1 cellular context compared by ENCODE assay signal in genomic region chr9:33415152-33416038, GRCh38.
A peak's percentile ranks its signal among the peaks of the same experiment; 100 is the strongest.
TF ChIP-seq lines count a peak whose summit lies in the region.

No MANE protein-coding gene starts in this region.

TF ChIP-seq in HepG2, 621 proteins besides CTCF, POLR2A, EP300 and RAD21 (continued from another document and continues in another):
- peak; percentile 33; the same call in 1 of the 2 replicates for TF ChIP-seq TRAFD1 (CRISPR knock-in tag; IDR thresholded peaks at IDR 0.05; ENCODE audit: borderline replicate concordance)
- TF ChIP-seq ZNF674 (CRISPR knock-in tag; IDR thresholded peaks at IDR 0.05; ENCODE audit: low read depth) = no peak
- TF ChIP-seq SKIL (CRISPR knock-in tag; IDR thresholded peaks at IDR 0.05; ENCODE audit: borderline replicate concordance) = peak; percentile 99
- peak; percentile 57; the same call in 1 of the 2 replicates for TF ChIP-seq ZNF343 (CRISPR knock-in tag; IDR thresholded peaks at IDR 0.05)
- TF ChIP-seq MAX (IDR thresholded peaks at IDR 0.05) = peak; percentile 91
- TF ChIP-seq CCAR2 (optimal IDR thresholded peaks at IDR 0.05; ENCODE audit: low read depth, low read length) = peak; percentile 94
- no peak for TF ChIP-seq ZNF616 (CRISPR knock-in tag; IDR thresholded peaks at IDR 0.05; ENCODE audit: low read depth)
- TF ChIP-seq ZBTB7A (CRISPR knock-in tag; IDR thresholded peaks at IDR 0.05) = peak; percentile 73; the same call in 1 of the 2 replicates
- TF ChIP-seq ZBTB42 (CRISPR knock-in tag; IDR thresholded peaks at IDR 0.05) = no peak
- TF ChIP-seq ZNF232 (CRISPR knock-in tag; IDR thresholded peaks at IDR 0.05; ENCODE audit: borderline replicate concordance) = peak; percentile 93; the same call in 1 of the 2 replicates
- no peak for TF ChIP-seq SRSF9 (IDR thresholded peaks at IDR 0.05; ENCODE audit: borderline replicate concordance, insufficient read depth, low read depth, low read length, poor library complexity, severe bottlenecking)
- TF ChIP-seq ZNF589 (CRISPR knock-in tag; conservative IDR thresholded peaks at IDR 0.05) = peak; percentile 97
- TF ChIP-seq ZNF260 (CRISPR knock-in tag; IDR thresholded peaks at IDR 0.05; ENCODE audit: borderline replicate concordance, low read depth) = no peak
- TF ChIP-seq ZNF33A (CRISPR knock-in tag; IDR thresholded peaks at IDR 0.05; ENCODE audit: borderline replicate concordance) = no peak; the same call in 1 of the 2 replicates
- TF ChIP-seq ATF1 (CRISPR knock-in tag; IDR thresholded peaks at IDR 0.05) = peak; percentile 76
- no peak for TF ChIP-seq NR1H2 (CRISPR knock-in tag; IDR thresholded peaks at IDR 0.05; ENCODE audit: borderline replicate concordance, low read depth)
- peak; percentile 66; the same call in 1 of the 2 replicates for TF ChIP-seq ZNF761 (CRISPR knock-in tag; conservative IDR thresholded peaks at IDR 0.05)
- peak; percentile 98 for TF ChIP-seq BHLHE40 (IDR thresholded peaks at IDR 0.05; ENCODE audit: low read length)
- TF ChIP-seq NBN (conservative IDR thresholded peaks at IDR 0.05) = no peak
- no peak for TF ChIP-seq CBX1 (IDR thresholded peaks at IDR 0.05; ENCODE audit: low read depth)
- TF ChIP-seq NFATC3 (CRISPR knock-in tag; IDR thresholded peaks at IDR 0.05) = peak; percentile 52; the same call in 1 of the 2 replicates
- TF ChIP-seq ZBTB20 (CRISPR knock-in tag; IDR thresholded peaks at IDR 0.05; ENCODE audit: borderline replicate concordance, low read depth) = peak; percentile 85; the same call in 1 of the 2 replicates
- no peak for TF ChIP-seq TMF1 (CRISPR knock-in tag; IDR thresholded peaks at IDR 0.05; ENCODE audit: low read depth)
- TF ChIP-seq KDM2A (CRISPR knock-in tag; IDR thresholded peaks at IDR 0.05; ENCODE audit: borderline replicate concordance, low read depth) = peak; percentile 89
- no peak for TF ChIP-seq IKZF4 (CRISPR knock-in tag; IDR thresholded peaks at IDR 0.05; ENCODE audit: borderline replicate concordance, low read depth, not compliant biosample characterization)
- TF ChIP-seq MYNN (CRISPR knock-in tag; IDR thresholded peaks at IDR 0.05; ENCODE audit: low read depth) = no peak
- no peak for TF ChIP-seq ZNF224 (CRISPR knock-in tag; IDR thresholded peaks at IDR 0.05)
- TF ChIP-seq ATAD3A (CRISPR knock-in tag; IDR thresholded peaks at IDR 0.05) = no peak
- TF ChIP-seq ZFP82 (CRISPR knock-in tag; IDR thresholded peaks at IDR 0.05; ENCODE audit: borderline replicate concordance) = peak; percentile 66; the same call in 1 of the 2 replicates
- no peak for TF ChIP-seq SP140L (CRISPR knock-in tag; IDR thresholded peaks at IDR 0.05; ENCODE audit: borderline replicate concordance)
- TF ChIP-seq ZNF7 (CRISPR knock-in tag; IDR thresholded peaks at IDR 0.05) = no peak
- TF ChIP-seq PRDM15 (CRISPR knock-in tag; IDR thresholded peaks at IDR 0.05) = peak; percentile 75
- peak; percentile 78; the same call in 1 of the 2 replicates for TF ChIP-seq ZNF547 (CRISPR knock-in tag; IDR thresholded peaks at IDR 0.05)
- no peak for TF ChIP-seq USF2 (IDR thresholded peaks at IDR 0.05; ENCODE audit: low read depth, low read length)
- TF ChIP-seq USF2 (CRISPR knock-in tag; IDR thresholded peaks at IDR 0.05; ENCODE audit: borderline replicate concordance) = no peak; the same call in 1 of the 2 replicates
- TF ChIP-seq FOSL1 (CRISPR knock-in tag; IDR thresholded peaks at IDR 0.05; ENCODE audit: borderline replicate concordance) = no peak; the same call in 1 of the 2 replicates
- TF ChIP-seq E2F1 (CRISPR knock-in tag; IDR thresholded peaks at IDR 0.05) = peak; percentile 42; the same call in 1 of the 2 replicates
- no peak for TF ChIP-seq ZNF382 (CRISPR knock-in tag; IDR thresholded peaks at IDR 0.05; ENCODE audit: borderline replicate concordance)
- TF ChIP-seq ZSCAN30 (CRISPR knock-in tag; IDR thresholded peaks at IDR 0.05) = no peak
- TF ChIP-seq CREM (IDR thresholded peaks at IDR 0.05) = peak; percentile 98
- TF ChIP-seq CREM (CRISPR knock-in tag; IDR thresholded peaks at IDR 0.05) = no peak
- no peak for TF ChIP-seq CHD4 (IDR thresholded peaks at IDR 0.05; ENCODE audit: borderline replicate concordance, low read length)
- TF ChIP-seq KLF11 (CRISPR knock-in tag; IDR thresholded peaks at IDR 0.05) = 0 out of 2 replicates have a peak, but pooled peaks have one; percentile 78
- TF ChIP-seq ARNT2 (CRISPR knock-in tag; IDR thresholded peaks at IDR 0.05; ENCODE audit: low read depth) = peak; percentile 84
- TF ChIP-seq ZFP62 (CRISPR knock-in tag; IDR thresholded peaks at IDR 0.05) = no peak
- TF ChIP-seq ZNF256 (CRISPR knock-in tag; conservative IDR thresholded peaks at IDR 0.05) = 0 out of 2 replicates have a peak, but pooled peaks have one; percentile 42
- no peak for TF ChIP-seq ZNF251 (CRISPR knock-in tag; IDR thresholded peaks at IDR 0.05)
- TF ChIP-seq MTF2 (CRISPR knock-in tag; IDR thresholded peaks at IDR 0.05; ENCODE audit: borderline replicate concordance) = no peak
- peak; percentile 53; the same call in 1 of the 2 replicates for TF ChIP-seq ZNF333 (CRISPR knock-in tag; IDR thresholded peaks at IDR 0.05; ENCODE audit: borderline replicate concordance)
- TF ChIP-seq CEBPZ (IDR thresholded peaks at IDR 0.05; ENCODE audit: low read length) = no peak
- peak; percentile 97 for TF ChIP-seq KDM4B (CRISPR knock-in tag; IDR thresholded peaks at IDR 0.05)
- peak; percentile 91; the same call in 1 of the 2 replicates for TF ChIP-seq ZNF564 (CRISPR knock-in tag; IDR thresholded peaks at IDR 0.05)
- TF ChIP-seq HNRNPL (IDR thresholded peaks at IDR 0.05; ENCODE audit: low read depth, low read length) = 0 out of 2 replicates have a peak, but pooled peaks have one; percentile 49
- no peak; the same call in 1 of the 2 replicates for TF ChIP-seq ZNF230 (CRISPR knock-in tag; IDR thresholded peaks at IDR 0.05)
- no peak; the same call in 1 of the 2 replicates for TF ChIP-seq MXD1 (CRISPR knock-in tag; IDR thresholded peaks at IDR 0.05)
- no peak for TF ChIP-seq ISX (CRISPR knock-in tag; conservative IDR thresholded peaks at IDR 0.05)
- peak; percentile 70; the same call in 1 of the 2 replicates for TF ChIP-seq ZSCAN12 (CRISPR knock-in tag; IDR thresholded peaks at IDR 0.05)
